ENCODE assay signal across 9 cellular contexts in genomic region chr13:25281937-25282332, GRCh38. TPM values are rescaled to one million over a fixed set of nuclear protein-coding genes. Genes with fewer than 3 reads are reported as not detected.
DNase-seq lines count a peak whose midpoint lies in the region; ATAC-seq lines count a peak whose summit lies in the region.
"Had no signal": no experiment of that assay in that cellular context is flagged by ENCODE, and none has a peak within 500 bp of the region (broad histone marks: within the 10 kb centered on the region; RNA-seq: fewer than 3 reads in every experiment).

No MANE protein-coding gene starts in this region.

- peaks cover 6% of the 10 kb centered on the region; the same call in 1 of the 2 replicates for H3K36me3 ChIP-seq in SK-N-MC (ENCODE audit: insufficient read depth, low read length)

- no peak for DNase-seq in activated T-cell treated with anti-CD3 and anti-CD28 coated beads, Interleukin-2, amount 50 U/mL, for 24 hours
- no peak for DNase-seq in activated T-cell treated with anti-CD3 and anti-CD28 coated beads for 4 hours
- DNase-seq in SK-N-MC (ENCODE audit: low read depth, low spot score), result no peak
- no peak for DNase-seq in stimulated activated effector memory CD8-positive, alpha-beta T cell treated with anti-CD3 and anti-CD28 coated beads, Interleukin-12 subunit alpha, Interleukin-12 subunit beta, amount 100 ng/mL, for 72 hours (ENCODE audit: low spot score in 2 of 2)
- DNase-seq in occipital lobe (lab: John Stamatoyannopoulos, UW), result no peak
- DNase-seq in NCI-H1092 treated with DMSO at 0.1 percent for 48 hours (lab: John Stamatoyannopoulos, UW), result no peak
- DNase-seq: effector CD4-positive, alpha-beta T cell had no signal

- peak overlapping the region; percentile 31 for H3K4me3 Mint-ChIP-seq in activated T-cell treated with anti-CD3 and anti-CD28 coated beads, Interleukin-2, amount 50 U/mL, for 24 hours
- H3K4me3 Mint-ChIP-seq in stimulated activated effector memory CD8-positive, alpha-beta T cell treated with anti-CD3 and anti-CD28 coated beads, Interleukin-12 subunit alpha, Interleukin-12 subunit beta, amount 100 ng/mL, for 72 hours, result peak overlapping the region; percentile 52

- peak overlapping the region; percentile 86 for H3K27ac ChIP-seq in SK-N-MC

- H3K4me3 ChIP-seq in SK-N-MC, result peak overlapping the region; percentile 34

- no peaks in the 10 kb centered on the region for H3K9me3 ChIP-seq in SK-N-MC (ENCODE audit: low read depth, low read length)

- peak; percentile 33 for ATAC-seq in HG02610 (IDR thresholded peaks at IDR 0.05; ENCODE audit: unreplicated experiment)
- peak; percentile 64 for ATAC-seq in stimulated activated effector memory CD8-positive, alpha-beta T cell treated with anti-CD3 and anti-CD28 coated beads, Interleukin-12 subunit alpha, Interleukin-12 subunit beta, amount 100 ng/mL, for 72 hours
- ATAC-seq in GM18519 (IDR thresholded peaks at IDR 0.05; ENCODE audit: low FRiP score, unreplicated experiment), result no peak

- H3K27me3 Mint-ChIP-seq in activated T-cell treated with anti-CD3 and anti-CD28 coated beads, Interleukin-2, amount 50 U/mL, for 24 hours, result no peaks in the 10 kb centered on the region

- peak overlapping the region; percentile 88 for H3K27ac Mint-ChIP-seq in activated T-cell treated with anti-CD3 and anti-CD28 coated beads, Interleukin-2, amount 50 U/mL, for 24 hours
- peak overlapping the region; percentile 43 for H3K27ac Mint-ChIP-seq in stimulated activated effector memory CD8-positive, alpha-beta T cell treated with anti-CD3 and anti-CD28 coated beads, Interleukin-12 subunit alpha, Interleukin-12 subunit beta, amount 100 ng/mL, for 72 hours

- H3K36me3 Mint-ChIP-seq in activated T-cell treated with anti-CD3 and anti-CD28 coated beads, Interleukin-2, amount 50 U/mL, for 24 hours (ENCODE audit: low read depth), result peaks cover 37% of the 10 kb centered on the region
- peaks cover 7% of the 10 kb centered on the region for H3K36me3 Mint-ChIP-seq in stimulated activated effector memory CD8-positive, alpha-beta T cell treated with anti-CD3 and anti-CD28 coated beads, Interleukin-12 subunit alpha, Interleukin-12 subunit beta, amount 100 ng/mL, for 72 hours

- peaks cover 83% of the 10 kb centered on the region for H3K4me1 Mint-ChIP-seq in activated T-cell treated with anti-CD3 and anti-CD28 coated beads, Interleukin-2, amount 50 U/mL, for 24 hours (ENCODE audit: low read depth)
- H3K4me1 Mint-ChIP-seq in stimulated activated effector memory CD8-positive, alpha-beta T cell treated with anti-CD3 and anti-CD28 coated beads, Interleukin-12 subunit alpha, Interleukin-12 subunit beta, amount 100 ng/mL, for 72 hours, result peaks cover 77% of the 10 kb centered on the region

- H3K9me3 Mint-ChIP-seq in activated T-cell treated with anti-CD3 and anti-CD28 coated beads, Interleukin-2, amount 50 U/mL, for 24 hours, result no peaks in the 10 kb centered on the region
- H3K9me3 Mint-ChIP-seq in stimulated activated effector memory CD8-positive, alpha-beta T cell treated with anti-CD3 and anti-CD28 coated beads, Interleukin-12 subunit alpha, Interleukin-12 subunit beta, amount 100 ng/mL, for 72 hours, result no peaks in the 10 kb centered on the region

- H3K9ac ChIP-seq in SK-N-MC (ENCODE audit: insufficient read length), result peak overlapping the region; percentile 8

RNA-seq across cellular contexts. Expression of gene MTMR6, which starts 5.4 kb away (rescaled TPM):
- total RNA-seq in occipital lobe, result 45.7 TPM

RNA-seq across cellular contexts. Expression of gene NUP58, which starts 19.5 kb away (rescaled TPM):
- 135 TPM for total RNA-seq in occipital lobe
